8 cellular contexts compared by ENCODE assay signal in the genomic region with DNA sequence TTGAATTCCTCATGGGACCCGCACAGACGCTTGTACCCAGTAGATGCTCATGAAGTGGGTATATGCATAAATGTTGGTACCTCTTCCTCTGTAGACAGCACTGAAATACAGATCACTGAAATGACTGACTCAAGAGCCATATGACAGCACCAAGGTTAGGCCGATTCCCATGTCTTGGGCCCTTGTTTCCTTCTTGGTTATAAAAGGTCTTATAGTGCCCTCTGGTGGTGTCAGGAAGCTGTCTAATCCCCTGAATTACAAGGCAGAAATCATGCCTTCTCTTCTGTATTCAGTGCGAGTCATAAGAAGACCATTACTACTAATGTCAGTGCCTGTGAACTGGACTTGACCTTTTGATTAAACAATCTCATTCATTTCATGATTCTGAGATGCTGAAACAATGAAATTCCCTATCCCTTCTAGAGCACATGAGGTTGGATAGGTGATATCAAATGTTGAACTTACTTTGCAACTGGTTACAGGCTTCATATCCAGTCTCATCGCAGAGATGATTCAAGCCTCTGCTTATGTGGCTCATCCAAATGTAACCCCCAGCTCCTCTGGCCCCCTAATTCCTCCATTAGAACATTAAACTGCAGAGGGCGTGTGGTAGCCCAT. TPM values are rescaled to one million over a fixed set of nuclear protein-coding genes. Genes with fewer than 3 reads are reported as not detected.
A peak's percentile ranks its signal among the peaks of the same experiment; 100 is the strongest.
DNase-seq lines count a peak whose midpoint lies in the region; ATAC-seq, FAIRE-seq and TF ChIP-seq lines count a peak whose summit lies in the region.

No MANE protein-coding gene starts in this region.

- H3K27ac Mint-ChIP-seq in activated T-cell treated with anti-CD3 and anti-CD28 coated beads, Interleukin-2, amount 50 U/mL, for 72 hours, result no peak overlapping the region

- TF ChIP-seq CTCF in GM12801 (IDR thresholded peaks at IDR 0.05; ENCODE audit: extremely low read depth, insufficient read length), result peak; percentile 24
- peak; percentile 71 for TF ChIP-seq CTCF in fibroblast of villous mesenchyme (IDR thresholded peaks at IDR 0.05; ENCODE audit: insufficient read depth, low read depth, low read length)

- FAIRE-seq in A204.1 (lab: Jason Lieb, UNC), result peak; percentile 98
- FAIRE-seq in HTR-8/SVneo (lab: Jason Lieb, UNC), result no peak

- no peaks in the 10 kb centered on the region for H3K36me3 Mint-ChIP-seq in activated T-cell treated with anti-CD3 and anti-CD28 coated beads, Interleukin-2, amount 50 U/mL, for 72 hours (ENCODE audit: insufficient read depth in 2 of 2)

- no peak overlapping the region for H3K4me3 ChIP-seq in fibroblast of villous mesenchyme (ENCODE audit: low read depth, low read length)

- H3K4me3 Mint-ChIP-seq in activated T-cell treated with anti-CD3 and anti-CD28 coated beads, Interleukin-2, amount 50 U/mL, for 72 hours, result no peak overlapping the region

- peak; percentile 93 to 95 for ATAC-seq in activated T-cell treated with anti-CD3 and anti-CD28 coated beads, Interleukin-2, amount 50 U/mL, for 72 hours (replicated peaks in 1 of 2)
- ATAC-seq in HG03159 (IDR thresholded peaks at IDR 0.05; ENCODE audit: unreplicated experiment), result no peak

- H3K4me1 Mint-ChIP-seq in activated T-cell treated with anti-CD3 and anti-CD28 coated beads, Interleukin-2, amount 50 U/mL, for 72 hours (ENCODE audit: low read depth), result peaks cover 39% of the 10 kb centered on the region

- H3K9me3 Mint-ChIP-seq in activated T-cell treated with anti-CD3 and anti-CD28 coated beads, Interleukin-2, amount 50 U/mL, for 72 hours, result no peaks in the 10 kb centered on the region

- no peaks in the 10 kb centered on the region for H3K27me3 Mint-ChIP-seq in activated T-cell treated with anti-CD3 and anti-CD28 coated beads, Interleukin-2, amount 50 U/mL, for 72 hours (ENCODE audit: low read depth)

- DNase-seq in HTR-8/SVneo (ENCODE audit: insufficient read length, low spot score), result peak; percentile 41
- peak; percentile 77 for DNase-seq in NOMO-1 treated with DMSO at 0.1 percent for 48 hours (lab: John Stamatoyannopoulos, UW; ENCODE audit: unreplicated experiment)
- DNase-seq in activated T-cell treated with anti-CD3 and anti-CD28 coated beads, Interleukin-2, amount 50 U/mL, for 72 hours, result peak; percentile 59 to 70
- DNase-seq in fibroblast of villous mesenchyme (ENCODE audit: low read depth), result peak; percentile 88
- peak; percentile 53 for DNase-seq in non-pigmented ciliary epithelial cell (ENCODE audit: low read depth)

RNA-seq across cellular contexts. Expression of a gene that starts 59.7 kb away (rescaled TPM):
- 10 to 100 TPM; 60.8 to 68.6 TPM for total RNA-seq in activated T-cell treated with anti-CD3 and anti-CD28 coated beads, Interleukin-2, amount 50 U/mL, for 72 hours
- 17.7 and 19.9 TPM in 2 replicates for total RNA-seq in fibroblast of villous mesenchyme
